ENCODE assay signal across 10 cellular contexts in the genomic region with DNA sequence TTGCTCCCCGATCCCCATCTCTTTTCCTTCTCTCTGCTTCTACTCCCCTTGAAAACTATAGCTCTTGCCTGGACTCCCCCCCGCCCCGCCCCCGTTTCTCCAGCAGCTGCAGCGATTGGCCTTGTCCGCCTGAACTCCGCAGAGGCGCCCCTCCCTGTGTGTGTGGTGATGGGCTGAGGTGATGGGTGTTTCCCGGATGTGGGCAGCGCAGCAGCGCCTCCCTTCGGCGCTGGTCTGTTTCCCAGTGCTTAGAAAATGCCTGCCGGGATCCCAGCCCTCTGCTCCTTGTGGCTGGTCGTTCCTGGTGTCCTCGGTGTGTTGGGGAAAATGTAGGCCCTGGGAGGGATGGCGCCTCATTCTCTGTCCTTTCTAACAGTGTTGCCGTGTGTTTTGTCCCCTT. TPM values are rescaled to one million over a fixed set of nuclear protein-coding genes. Genes with fewer than 3 reads are reported as not detected.
DNase-seq lines count a peak whose midpoint lies in the region; ATAC-seq, FAIRE-seq and TF ChIP-seq lines count a peak whose summit lies in the region.
"Had no signal": no experiment of that assay in that cellular context is flagged by ENCODE, and none has a peak within 500 bp of the region (broad histone marks: within the 10 kb centered on the region; RNA-seq: fewer than 3 reads in every experiment).

No MANE protein-coding gene starts in this region.

- FAIRE-seq in bronchial epithelial cell (lab: Jason Lieb, UNC): no peak
- FAIRE-seq: RCC 7860 had no signal

- no peak overlapping the region for H3K27ac ChIP-seq in parathyroid adenoma
- H3K27ac ChIP-seq: HL-60 had no signal

- H3K27me3 ChIP-seq in bronchial epithelial cell (ENCODE audit: control insufficient read depth, insufficient read depth, low read length) (no peaks in the 10 kb centered on the region), parathyroid adenoma (ENCODE audit: control insufficient read depth, insufficient read depth, low read length) (no peaks in the 10 kb centered on the region), MG63 (no peaks in the 10 kb centered on the region)

- no peaks in the 10 kb centered on the region for H3K9me3 ChIP-seq in parathyroid adenoma (ENCODE audit: control insufficient read depth, low read length)
- H3K9me3 ChIP-seq in MG63: no peaks in the 10 kb centered on the region

- no peaks in the 10 kb centered on the region for H3K36me3 ChIP-seq in bronchial epithelial cell (ENCODE audit: control insufficient read depth, insufficient read depth, low read length)
- no peaks in the 10 kb centered on the region for H3K36me3 ChIP-seq in parathyroid adenoma (ENCODE audit: control insufficient read depth, insufficient read depth, low read length)
- no peaks in the 10 kb centered on the region for H3K36me3 ChIP-seq in MG63

- H3K4me3 ChIP-seq in bronchial epithelial cell (ENCODE audit: low read depth, low read length): no peak overlapping the region
- no peak overlapping the region for H3K4me3 ChIP-seq in parathyroid adenoma (ENCODE audit: low read depth, low read length)
- no peak overlapping the region for H3K4me3 ChIP-seq in MG63

- H3K4me2 ChIP-seq in parathyroid adenoma (ENCODE audit: low read length): no peak overlapping the region

- no peak for ATAC-seq in HG02759 (IDR thresholded peaks at IDR 0.05; ENCODE audit: unreplicated experiment)

- no peak overlapping the region for H3K9ac ChIP-seq in parathyroid adenoma

- no peaks in the 10 kb centered on the region for H3K4me1 ChIP-seq in parathyroid adenoma

- TF ChIP-seq CTCF in bronchial epithelial cell (IDR thresholded peaks at IDR 0.05; ENCODE audit: insufficient read depth, low read length, severe bottlenecking): peak; percentile 18
- TF ChIP-seq CTCF in parathyroid adenoma (IDR thresholded peaks at IDR 0.05): no peak

- peak; percentile 2 for DNase-seq in ELR (ENCODE audit: low read depth)
- peak; percentile 42 for DNase-seq in NCI-H2107 (lab: John Stamatoyannopoulos, UW)
- DNase-seq in bronchial epithelial cell (ENCODE audit: low read depth): peak; percentile 12
- no peak for DNase-seq in MG63
- DNase-seq in SK-N-DZ (ENCODE audit: low spot score): no peak
- no peak for DNase-seq in mesenteric fat pad (ENCODE audit: low spot score)

- H3K79me2 ChIP-seq in parathyroid adenoma: no peaks in the 10 kb centered on the region

- peak overlapping the region; percentile 33 for H2AFZ ChIP-seq in parathyroid adenoma

RNA-seq across cellular contexts. Expression of a gene that starts 43.3 kb away (rescaled TPM):
- total RNA-seq in bronchial epithelial cell: 0.13 TPM in 1 of 2 replicates, not detected in the other
- not detected in 2 replicates for total RNA-seq in MG63 (2014; rRNA removed; shearing (Covaris generic); ENCODE audit: low replicate concordance)
- polyA plus RNA-seq in SK-N-DZ (2014; cell fraction: cytosol; rRNA removed): 4.1 and 12.7 TPM in 2 replicates
- 3.3 and 3.8 TPM in 2 replicates for polyA plus RNA-seq in SK-N-DZ (2014; cell fraction: nucleus; rRNA removed)
- total RNA-seq in mesenteric fat pad: 1.2 TPM

Comparison
In these comparisons a context has a peak if more than half of its experiments do, and no peak if none do; other contexts are left out.
1. DNase-seq: peak in ELR (single experiment), NCI-H2107 (single experiment) and bronchial epithelial cell (single experiment); none in MG63 (single experiment), SK-N-DZ (single experiment) and mesenteric fat pad (single experiment).